Comparison of ENCODE assay signal across 19 cellular contexts in genomic region chr19:53961523-53962345, GRCh38. TPM values are rescaled to one million over a fixed set of nuclear protein-coding genes. Genes with fewer than 3 reads are reported as not detected.
DNase-seq lines count a peak whose midpoint lies in the region; ATAC-seq and TF ChIP-seq lines count a peak whose summit lies in the region.
"Had no signal": no experiment of that assay in that cellular context is flagged by ENCODE, and none has a peak within 500 bp of the region (broad histone marks: within the 10 kb centered on the region; RNA-seq: fewer than 3 reads in every experiment).

No MANE protein-coding gene starts in this region.

- H3K4me1 Mint-ChIP-seq in activated T-cell treated with anti-CD3 and anti-CD28 coated beads, Interleukin-2, amount 50 U/mL, for 72 hours (ENCODE audit: low read depth): peaks cover 14% of the 10 kb centered on the region

- no peak overlapping the region for H3K9ac ChIP-seq in GM23248

- H2AFZ ChIP-seq in GM23248: no peak overlapping the region

- H3K79me2 ChIP-seq in GM23248 (ENCODE audit: insufficient read depth): no peaks in the 10 kb centered on the region

- peaks cover 85% of the 10 kb centered on the region for H3K27me3 Mint-ChIP-seq in activated T-cell treated with anti-CD3 and anti-CD28 coated beads, Interleukin-2, amount 50 U/mL, for 72 hours (ENCODE audit: low read depth)

- H3F3A ChIP-seq in GM23248 (ENCODE audit: insufficient read depth): no peaks in the 10 kb centered on the region

- H3K27ac ChIP-seq in brain microvascular endothelial cell (no peak overlapping the region), GM23248 (no peak overlapping the region)
- H3K27ac ChIP-seq: skin epidermis had no signal

- H3K4me1 ChIP-seq in GM23248 (ENCODE audit: insufficient read depth): no peaks in the 10 kb centered on the region

- H3K9me2 ChIP-seq in GM23248 (ENCODE audit: insufficient read depth): no peaks in the 10 kb centered on the region

- no peak overlapping the region for H3K27ac Mint-ChIP-seq in activated T-cell treated with anti-CD3 and anti-CD28 coated beads, Interleukin-2, amount 50 U/mL, for 72 hours
- H3K27ac Mint-ChIP-seq: activated naive CD4-positive, alpha-beta T cell treated with anti-CD3 and anti-CD28 coated beads, Interleukin-2, amount 50 U/mL, for 72 hours had no signal

- no peak overlapping the region for H3K4me2 ChIP-seq in GM23248 (ENCODE audit: unreplicated experiment)

- H4K20me1 ChIP-seq in GM23248 (ENCODE audit: insufficient read depth): no peaks in the 10 kb centered on the region

- WGBS in GM23248 (ENCODE audit: low coverage in 1 of 2, low lambda C conversion rate in 2 of 2, missing lambda C conversion rate in 2 of 2), 2 experiments: 2 to 3% methylated on average over 16 to 32 of the region's 32 CpGs

- peak overlapping the region; percentile 41 for H3K4me3 ChIP-seq in AG10803 (ENCODE audit: low read length)
- peak overlapping the region; percentile 36 for H3K4me3 ChIP-seq in brain microvascular endothelial cell (ENCODE audit: low read depth, low read length)
- no peak overlapping the region for H3K4me3 ChIP-seq in GM23248
- H3K4me3 ChIP-seq: skin epidermis had no signal

- H3K27me3 ChIP-seq in brain microvascular endothelial cell (replicated peaks) (peaks cover 40% of the 10 kb centered on the region), GM23248 (replicated peaks; ENCODE audit: insufficient read depth) (peaks cover 61% of the 10 kb centered on the region)

- no peak for DNase-seq in AG10803 (ENCODE audit: low read depth)
- peak; percentile 32 for DNase-seq in LHCN-M2 (ENCODE audit: low read depth)
- no peak for DNase-seq in brain microvascular endothelial cell
- peak; percentile 59 for DNase-seq in iris pigment epithelial cell (ENCODE audit: low read depth)
- no peak for DNase-seq in activated T-cell treated with anti-CD3 and anti-CD28 coated beads, Interleukin-2, amount 50 U/mL, for 72 hours
- DNase-seq in GM23248: no peak
- DNase-seq in stimulated activated CD4-positive, alpha-beta T cell treated with anti-CD3 and anti-CD28 coated beads, Interleukin-4, amount 100 ng/mL, for 1 hour: no peak
- DNase-seq: activated CD4-positive, CD25-positive, alpha-beta regulatory T cell treated with anti-CD3 and anti-CD28 coated beads, Interleukin-2, amount 50 U/mL, for 72 hours; activated CD8-positive, alpha-beta memory T cell treated with anti-CD3 and anti-CD28 coated beads, Interleukin-2, amount 50 U/mL, for 4 hours; NCI-H1105; NCI-H226; occipital lobe had no signal

- ATAC-seq in activated T-cell treated with anti-CD3 and anti-CD28 coated beads, Interleukin-2, amount 50 U/mL, for 72 hours (replicated peaks in 1 of 2): no peak
- ATAC-seq in GM18511 (IDR thresholded peaks at IDR 0.05; ENCODE audit: unreplicated experiment): no peak
- ATAC-seq: activated naive CD4-positive, alpha-beta T cell treated with anti-CD3 and anti-CD28 coated beads, Interleukin-2, amount 50 U/mL, for 72 hours had no signal

- TF ChIP-seq CTCF in AG10803 (conservative IDR thresholded peaks at IDR 0.05; ENCODE audit: low read length) (no peak), brain microvascular endothelial cell (IDR thresholded peaks at IDR 0.05; ENCODE audit: low read depth, low read length, missing control alignments) (no peak)

- H3K36me3 ChIP-seq in brain microvascular endothelial cell (replicated peaks) (no peaks in the 10 kb centered on the region), GM23248 (ENCODE audit: low read depth) (no peaks in the 10 kb centered on the region)

- no peak overlapping the region for H3K4me3 Mint-ChIP-seq in activated T-cell treated with anti-CD3 and anti-CD28 coated beads, Interleukin-2, amount 50 U/mL, for 72 hours

- H3K9me3 ChIP-seq in GM23248 (ENCODE audit: low read depth): no peaks in the 10 kb centered on the region

- no peaks in the 10 kb centered on the region for H3K9me3 Mint-ChIP-seq in activated T-cell treated with anti-CD3 and anti-CD28 coated beads, Interleukin-2, amount 50 U/mL, for 72 hours
- H3K9me3 Mint-ChIP-seq: activated naive CD4-positive, alpha-beta T cell treated with anti-CD3 and anti-CD28 coated beads, Interleukin-2, amount 50 U/mL, for 72 hours had no signal

- in situ Hi-C loops in brain microvascular endothelial cell (cut with HindIII; ENCODE audit: low pct_ligation_motif_present, low sequenced_read_pairs): no loop called here
- in situ Hi-C loops in GM23248 (cut with MboI): no loop called here

- peaks cover 0 to 2% of the 10 kb centered on the region in 2 donors for H3K36me3 Mint-ChIP-seq in activated T-cell treated with anti-CD3 and anti-CD28 coated beads, Interleukin-2, amount 50 U/mL, for 72 hours (ENCODE audit: insufficient read depth in 2 of 2)

RNA-seq across cellular contexts. Expression of gene CACNG8, which starts 1.0 kb away (rescaled TPM):
- total RNA-seq in LHCN-M2 (2014; rRNA removed): under 0.01 and 0.06 TPM in 2 replicates
- polyA plus RNA-seq in LHCN-M2 (2012): 0.01 TPM
- total RNA-seq in activated T-cell treated with anti-CD3 and anti-CD28 coated beads, Interleukin-2, amount 50 U/mL, for 72 hours: under 1 TPM in 1 of 2 donors, not detected in 1; 0.02 TPM
- 0.11 TPM in 1 of 2 replicates, not detected in the other for total RNA-seq in GM23248 (2014; rRNA removed; shearing (Covaris generic))
- polyA plus RNA-seq in GM23248 (2016; fragmentation: Nextera tagmentation; extraction: Ambion mirVana): not detected in 2 replicates
- total RNA-seq: activated naive CD4-positive, alpha-beta T cell treated with anti-CD3 and anti-CD28 coated beads, Interleukin-2, amount 50 U/mL, for 72 hours had no signal

RNA-seq across cellular contexts. Expression of gene CACNG6, which starts 29.7 kb away (rescaled TPM):
- total RNA-seq in LHCN-M2 (2014; rRNA removed): 0.17 TPM in 1 of 2 replicates, not detected in the other
- not detected for polyA plus RNA-seq in LHCN-M2 (2012)
- total RNA-seq in activated T-cell treated with anti-CD3 and anti-CD28 coated beads, Interleukin-2, amount 50 U/mL, for 72 hours: not detected
- total RNA-seq in GM23248 (2014; rRNA removed; shearing (Covaris generic)): not detected in 2 replicates
- not detected in 2 replicates for polyA plus RNA-seq in GM23248 (2016; fragmentation: Nextera tagmentation; extraction: Ambion mirVana)
- total RNA-seq: activated naive CD4-positive, alpha-beta T cell treated with anti-CD3 and anti-CD28 coated beads, Interleukin-2, amount 50 U/mL, for 72 hours; cerebellum had no signal
- polyA plus RNA-seq: esophagus had no signal

RNA-seq across cellular contexts. Expression of gene CACNG7, which starts 52.7 kb away (rescaled TPM):
- total RNA-seq in LHCN-M2 (2014; rRNA removed): 0.13 and 0.23 TPM in 2 replicates
- not detected for polyA plus RNA-seq in LHCN-M2 (2012)
- not detected for total RNA-seq in activated T-cell treated with anti-CD3 and anti-CD28 coated beads, Interleukin-2, amount 50 U/mL, for 72 hours
- total RNA-seq in GM23248 (2014; rRNA removed; shearing (Covaris generic)): not detected in 2 replicates
- polyA plus RNA-seq in GM23248 (2016; fragmentation: Nextera tagmentation; extraction: Ambion mirVana): not detected in 2 replicates
- total RNA-seq: activated naive CD4-positive, alpha-beta T cell treated with anti-CD3 and anti-CD28 coated beads, Interleukin-2, amount 50 U/mL, for 72 hours; HT-29; lung microvascular endothelial cell had no signal
- polyA plus RNA-seq: esophagus had no signal

Comparison
In these comparisons a context has a peak if more than half of its experiments do, and no peak if none do; other contexts are left out.
1. DNase-seq: peak in LHCN-M2 (single experiment) and iris pigment epithelial cell (single experiment); none in AG10803 (single experiment), brain microvascular endothelial cell (single experiment), activated T-cell treated with anti-CD3 and anti-CD28 coated beads, Interleukin-2, amount 50 U/mL, for 72 hours (0 of 2), GM23248 (single experiment) and stimulated activated CD4-positive, alpha-beta T cell treated with anti-CD3 and anti-CD28 coated beads, Interleukin-4, amount 100 ng/mL, for 1 hour (single experiment).